Comparison of ENCODE assay signal across 12 cellular contexts in the genomic region with DNA sequence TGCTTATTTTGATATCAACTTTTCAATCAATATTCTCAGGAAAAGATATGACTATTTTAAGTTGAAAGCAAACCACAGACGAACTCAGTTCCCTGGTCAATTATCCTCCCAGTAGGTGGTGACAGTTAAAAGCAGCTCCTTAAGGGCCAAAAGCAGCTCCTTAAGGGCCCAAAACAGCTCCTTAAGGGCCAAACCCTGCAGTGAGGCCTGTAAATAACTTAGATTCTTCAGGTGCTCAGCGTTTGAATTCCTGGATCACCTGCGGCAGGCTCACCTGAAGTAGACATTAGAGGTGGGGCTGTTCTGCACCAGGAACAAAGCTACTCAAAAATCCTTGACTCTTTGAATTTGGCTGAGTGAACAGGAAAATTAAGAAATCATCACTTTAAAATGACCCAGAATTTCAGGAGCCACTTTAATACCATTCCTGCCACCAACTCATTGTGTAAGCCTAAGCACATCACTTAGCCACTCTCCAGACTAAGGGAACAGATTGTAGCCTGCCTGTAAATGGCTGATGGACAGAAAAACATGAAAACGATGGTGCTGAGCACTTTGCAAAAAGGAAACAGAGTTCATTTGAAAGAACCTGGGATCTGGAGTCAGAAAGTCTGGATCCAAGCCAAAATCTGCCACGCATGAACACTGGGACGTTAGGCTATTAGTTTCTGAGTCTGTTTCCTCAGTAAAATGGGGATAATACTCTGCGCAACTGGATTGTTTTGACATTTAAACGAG.
A peak's percentile ranks its signal among the peaks of the same experiment; 100 is the strongest.
DNase-seq lines count a peak whose midpoint lies in the region; ATAC-seq and TF ChIP-seq lines count a peak whose summit lies in the region.
"Had no signal": no experiment of that assay in that cellular context is flagged by ENCODE, and none has a peak within 500 bp of the region (broad histone marks: within the 10 kb centered on the region; RNA-seq: fewer than 3 reads in every experiment).

No MANE protein-coding gene starts in this region.

- no peaks in the 10 kb centered on the region for H3K4me1 Mint-ChIP-seq in stimulated activated naive CD8-positive, alpha-beta T cell treated with anti-CD3 and anti-CD28 coated beads, Interleukin-15, amount 100 ng/mL, for 72 hours
- H3K4me1 Mint-ChIP-seq: CD4-positive, alpha-beta memory T cell had no signal

- H3K27me3 Mint-ChIP-seq in stimulated activated naive CD8-positive, alpha-beta T cell treated with anti-CD3 and anti-CD28 coated beads, Interleukin-15, amount 100 ng/mL, for 72 hours: peaks cover 10% of the 10 kb centered on the region

- H3K9me3 ChIP-seq in smooth muscle cell (replicated peaks; ENCODE audit: low read depth) (no peaks in the 10 kb centered on the region), heart left ventricle (peaks cover 0 to 7% (median 0%) of the 10 kb centered on the region in 12 donors)

- ATAC-seq in esophagus mucosa (peak; percentile 58), heart left ventricle (no peak)
- ATAC-seq in stimulated activated naive CD8-positive, alpha-beta T cell treated with anti-CD3 and anti-CD28 coated beads, Interleukin-15, amount 100 ng/mL, for 72 hours: no peak

- WGBS in smooth muscle cell (ENCODE audit: low lambda C conversion rate): 49% methylated on average over 8 of the region's 8 CpGs
- WGBS in heart left ventricle, 4 donors: 56 to 63% (median 59%) methylated on average over 8 of the region's 8 CpGs

- no peaks in the 10 kb centered on the region for H3F3A ChIP-seq in smooth muscle cell (ENCODE audit: low read depth)

- no peaks in the 10 kb centered on the region for H3K9me3 Mint-ChIP-seq in stimulated activated naive CD8-positive, alpha-beta T cell treated with anti-CD3 and anti-CD28 coated beads, Interleukin-15, amount 100 ng/mL, for 72 hours
- H3K9me3 Mint-ChIP-seq: CD4-positive, alpha-beta memory T cell; T-helper 2 cell treated with Interferon-gamma antibody and Interleukin-4, amounts not matched to agents 5 μg/mL and 100 μg/mL, for 36 hours had no signal

- H3K4me3 ChIP-seq in smooth muscle cell (no peak overlapping the region), heart left ventricle (no peak overlapping the region)

- H3K4me3 Mint-ChIP-seq in stimulated activated naive CD8-positive, alpha-beta T cell treated with anti-CD3 and anti-CD28 coated beads, Interleukin-15, amount 100 ng/mL, for 72 hours: no peak overlapping the region
- H3K4me3 Mint-ChIP-seq: CD4-positive, alpha-beta memory T cell; T-helper 2 cell treated with Interferon-gamma antibody and Interleukin-4, amounts not matched to agents 5 μg/mL and 100 μg/mL, for 36 hours had no signal

- H3K4me1 ChIP-seq in smooth muscle cell (ENCODE audit: low read depth) (peaks cover 7% of the 10 kb centered on the region), heart left ventricle (no peaks in the 10 kb centered on the region)

- intact Hi-C loops in heart left ventricle (cut with DNase I): loop anchor here in 1 of 10 donors (10.0 kb wide), 1 partner anchor 125 kb away; no protein-coding TSS in a partner anchor

- H3K27me3 ChIP-seq in smooth muscle cell (ENCODE audit: low read depth): no peaks in the 10 kb centered on the region
- H3K27me3 ChIP-seq in heart left ventricle: no peaks in the 10 kb centered on the region

- H3K79me2 ChIP-seq in smooth muscle cell (ENCODE audit: low read depth): no peaks in the 10 kb centered on the region

- CTCF ChIA-PET in HEK293T (lab: Yijun Ruan, JAX): interaction anchor here (0.7 kb wide), 1 partner anchor 91 kb away, joined by 4 read pairs; no protein-coding TSS in a partner anchor

- H3K27ac ChIP-seq in smooth muscle cell (ENCODE audit: low read depth) (no peak overlapping the region), heart left ventricle (no peak overlapping the region)

- H3K9ac ChIP-seq in smooth muscle cell (ENCODE audit: low read depth): no peak overlapping the region

- TF ChIP-seq CTCF in smooth muscle cell (IDR thresholded peaks at IDR 0.05; ENCODE audit: borderline replicate concordance, insufficient read depth, poor library complexity, severe bottlenecking): no peak
- TF ChIP-seq CTCF in heart left ventricle (IDR thresholded peaks at IDR 0.05): no peak

- H3K4me2 ChIP-seq in smooth muscle cell: no peak overlapping the region

- H2AFZ ChIP-seq in smooth muscle cell (ENCODE audit: low read depth): peak overlapping the region; percentile 17

- H3K27ac Mint-ChIP-seq in stimulated activated naive CD8-positive, alpha-beta T cell treated with anti-CD3 and anti-CD28 coated beads, Interleukin-15, amount 100 ng/mL, for 72 hours: no peak overlapping the region
- H3K27ac Mint-ChIP-seq: CD4-positive, alpha-beta memory T cell; T-helper 2 cell treated with Interferon-gamma antibody and Interleukin-4, amounts not matched to agents 5 μg/mL and 100 μg/mL, for 36 hours had no signal

- H4K20me1 ChIP-seq in smooth muscle cell (ENCODE audit: low read depth): no peaks in the 10 kb centered on the region

- H3K36me3 ChIP-seq in smooth muscle cell (ENCODE audit: low read depth) (no peaks in the 10 kb centered on the region), heart left ventricle (no peaks in the 10 kb centered on the region)

- POLR2A ChIA-PET in HEK293T (lab: Yijun Ruan, JAX): no interaction called here

- DNase-seq in HEK293T (ENCODE audit: extremely low spot score) (peak; percentile 25), NCI-H345 (lab: John Stamatoyannopoulos, UW) (peak; percentile 71), smooth muscle cell (lab: John Stamatoyannopoulos, UW; ENCODE audit: unreplicated experiment) (no peak), heart left ventricle (no peak), activated gamma-delta T cell (lab: John Stamatoyannopoulos, UW) (no peak)
- DNase-seq in stimulated activated naive CD8-positive, alpha-beta T cell treated with anti-CD3 and anti-CD28 coated beads, Interleukin-15, amount 100 ng/mL, for 72 hours: no peak
- DNase-seq: activated CD4-positive, alpha-beta T cell treated with anti-CD3 and anti-CD28 coated beads, Interleukin-2, amount 50 U/mL, for 48 hours; activated effector memory CD4-positive, alpha-beta T cell treated with Interleukin-2 at 50 U/mL for 16 hours; CD4-positive, alpha-beta memory T cell; NCI-H1092 treated with DMSO at 0.1 percent for 48 hours had no signal

- no peak for TF ChIP-seq POLR2A in heart left ventricle (IDR thresholded peaks at IDR 0.05)

TF ChIP-seq in HEK293T, 16 proteins besides CTCF, POLR2A, EP300 and RAD21:
- TF ChIP-seq SUZ12 (IDR thresholded peaks at IDR 0.05): no peak
- TF ChIP-seq, protein P1, sequence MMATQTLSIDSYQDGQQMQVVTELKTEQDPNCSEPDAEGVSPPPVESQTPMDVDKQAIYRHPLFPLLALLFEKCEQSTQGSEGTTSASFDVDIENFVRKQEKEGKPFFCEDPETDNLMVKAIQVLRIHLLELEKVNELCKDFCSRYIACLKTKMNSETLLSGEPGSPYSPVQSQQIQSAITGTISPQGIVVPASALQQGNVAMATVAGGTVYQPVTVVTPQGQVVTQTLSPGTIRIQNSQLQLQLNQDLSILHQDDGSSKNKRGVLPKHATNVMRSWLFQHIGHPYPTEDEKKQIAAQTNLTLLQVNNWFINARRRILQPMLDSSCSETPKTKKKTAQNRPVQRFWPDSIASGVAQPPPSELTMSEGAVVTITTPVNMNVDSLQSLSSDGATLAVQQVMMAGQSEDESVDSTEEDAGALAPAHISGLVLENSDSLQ (IDR thresholded peaks at IDR 0.05): peak; percentile 14; the same call in 1 of the 2 replicates
- TF ChIP-seq FOXA1 (IDR thresholded peaks at IDR 0.05): no peak
- no peak for TF ChIP-seq ZNF384 (IDR thresholded peaks at IDR 0.05)

Comparison
In these comparisons a context has a peak if more than half of its experiments do, and no peak if none do; other contexts are left out.
1. DNase-seq: peak in HEK293T (single experiment) and NCI-H345 (single experiment); none in smooth muscle cell (single experiment), stimulated activated naive CD8-positive, alpha-beta T cell treated with anti-CD3 and anti-CD28 coated beads, Interleukin-15, amount 100 ng/mL, for 72 hours (0 of 2), heart left ventricle (0 of 5) and activated gamma-delta T cell (single experiment).